17 cellular contexts compared by ENCODE assay signal in the genomic region with DNA sequence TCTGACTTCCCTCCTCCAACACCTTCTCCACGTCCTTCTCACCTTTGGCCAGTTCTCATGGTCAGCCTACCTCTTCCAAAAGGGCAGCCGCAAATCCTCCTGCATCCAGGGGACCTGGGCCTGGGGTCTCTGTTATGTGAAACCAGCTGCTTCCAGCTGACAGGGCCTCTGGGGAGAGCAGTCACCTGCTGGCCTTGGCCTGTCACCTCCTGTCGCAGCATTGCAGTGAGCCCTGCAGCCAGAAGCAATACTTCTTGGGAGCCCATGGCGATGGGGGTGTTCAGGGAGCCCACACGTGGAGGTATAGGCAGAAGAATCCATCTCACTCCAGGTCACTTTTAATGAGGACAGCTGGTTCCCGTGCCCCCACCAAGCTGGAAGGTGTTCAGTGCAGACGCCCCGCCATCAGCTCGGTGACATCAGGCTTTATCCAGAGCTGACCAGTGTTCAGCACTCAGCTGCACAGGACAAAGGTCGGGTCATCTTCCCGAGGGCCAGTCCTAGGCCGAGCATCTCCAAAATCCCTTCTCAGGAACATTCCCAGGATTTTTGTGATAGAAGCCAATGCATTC. TPM values are rescaled to one million over a fixed set of nuclear protein-coding genes. Genes with fewer than 3 reads are reported as not detected.
DNase-seq lines count a peak whose midpoint lies in the region; ATAC-seq, FAIRE-seq and TF ChIP-seq lines count a peak whose summit lies in the region.
"Had no signal": no experiment of that assay in that cellular context is flagged by ENCODE, and none has a peak within 500 bp of the region (broad histone marks: within the 10 kb centered on the region; RNA-seq: fewer than 3 reads in every experiment).

No MANE protein-coding gene starts in this region.

- H3K36me3 ChIP-seq in left ventricle myocardium inferior, result no peaks in the 10 kb centered on the region
- H3K36me3 ChIP-seq in mesendoderm (ENCODE audit: control insufficient read depth, insufficient read depth, low read length), result no peaks in the 10 kb centered on the region
- H3K36me3 ChIP-seq: SJSA1 had no signal

- no peaks in the 10 kb centered on the region for H3K9me3 ChIP-seq in left ventricle myocardium inferior (replicated peaks)
- H3K9me3 ChIP-seq: SJSA1 had no signal

- TF ChIP-seq CTCF in left ventricle myocardium inferior (IDR thresholded peaks at IDR 0.05; ENCODE audit: borderline replicate concordance) (no peak), epithelial cell of esophagus (IDR thresholded peaks at IDR 0.05; ENCODE audit: insufficient read depth, low read depth, low read length, missing control alignments) (no peak)

- H2BK15ac ChIP-seq in mesendoderm (replicated peaks; ENCODE audit: low read depth), result no peak overlapping the region

- intact Hi-C loops in Right ventricle myocardium inferior (cut with DNase I), result no loop called here
- intact Hi-C loops in left ventricle myocardium inferior (cut with micrococcal nuclease), result no loop called here

- no peak overlapping the region for H2AK5ac ChIP-seq in mesendoderm (ENCODE audit: low read length)

- no peak overlapping the region for H3K27ac Mint-ChIP-seq in effector memory CD8-positive, alpha-beta T cell

- H3K79me2 ChIP-seq in mesendoderm (ENCODE audit: control insufficient read depth, insufficient read depth, low read length), result no peaks in the 10 kb centered on the region

- H3K4me1 Mint-ChIP-seq in effector memory CD8-positive, alpha-beta T cell (ENCODE audit: low read depth in 2 of 2), result peaks cover 0 to 2% of the 10 kb centered on the region in 2 donors

- no CpG with 5 or more reads among the region's 12 CpGs for WGBS in mesendoderm (ENCODE audit: extremely low coverage, insufficient coverage, low lambda C conversion rate)

- H3K27me3 Mint-ChIP-seq in effector memory CD8-positive, alpha-beta T cell, result peaks cover 15 to 26% of the 10 kb centered on the region in 2 donors

- no peaks in the 10 kb centered on the region for H3K36me3 Mint-ChIP-seq in effector memory CD8-positive, alpha-beta T cell (ENCODE audit: insufficient read depth)
- H3K36me3 Mint-ChIP-seq: CD14-positive monocyte had no signal

- peak overlapping the region; percentile 5 for H3K56ac ChIP-seq in mesendoderm (ENCODE audit: low read length)

- H3K18ac ChIP-seq in mesendoderm (ENCODE audit: low read length), result no peak overlapping the region

- no peak for ATAC-seq in Right ventricle myocardium inferior
- no peak for ATAC-seq in effector memory CD8-positive, alpha-beta T cell (replicated peaks)

- no peak overlapping the region for H4K8ac ChIP-seq in mesendoderm (ENCODE audit: low read depth, low read length)

- no peak overlapping the region for H3K4me2 ChIP-seq in mesendoderm (ENCODE audit: low read length)

- H3K79me1 ChIP-seq in mesendoderm (ENCODE audit: low read length), result no peaks in the 10 kb centered on the region

- no peaks in the 10 kb centered on the region for H3K9me3 Mint-ChIP-seq in effector memory CD8-positive, alpha-beta T cell
- H3K9me3 Mint-ChIP-seq: CD14-positive monocyte had no signal

- H3K4me3 Mint-ChIP-seq in effector memory CD8-positive, alpha-beta T cell, result no peak overlapping the region
- H3K4me3 Mint-ChIP-seq: CD14-positive monocyte had no signal

- H2BK5ac ChIP-seq in mesendoderm (ENCODE audit: low read length), result no peak overlapping the region

- no peak overlapping the region for H3K9ac ChIP-seq in mesendoderm (ENCODE audit: low read length)

- peaks cover 19% of the 10 kb centered on the region for H3K4me1 ChIP-seq in left ventricle myocardium inferior
- H3K4me1 ChIP-seq in mesendoderm (ENCODE audit: control insufficient read depth, low read depth, low read length), result no peaks in the 10 kb centered on the region
- H3K4me1 ChIP-seq: SJSA1 had no signal

- H3K27ac ChIP-seq in left ventricle myocardium inferior (replicated peaks), result no peak overlapping the region
- H3K27ac ChIP-seq in mesendoderm (ENCODE audit: low read depth, low read length), result no peak overlapping the region
- H3K27ac ChIP-seq: SJSA1 had no signal

- FAIRE-seq in urothelium cell line (lab: Jason Lieb, UNC), result no peak
- FAIRE-seq: A204.1, RCC 7860 had no signal

- no peak overlapping the region for H3K4ac ChIP-seq in mesendoderm (ENCODE audit: low read depth, low read length)

- no peak overlapping the region for H4K5ac ChIP-seq in mesendoderm (ENCODE audit: low read length)

- no peak overlapping the region for H2BK120ac ChIP-seq in mesendoderm (ENCODE audit: low read depth, low read length)

- H3K4me3 ChIP-seq in left ventricle myocardium inferior (no peak overlapping the region), epithelial cell of esophagus (ENCODE audit: low read length) (peak overlapping the region; percentile 30), mesendoderm (ENCODE audit: low read length) (no peak overlapping the region)
- H3K4me3 ChIP-seq: SJSA1 had no signal

- H3K27me3 ChIP-seq in left ventricle myocardium inferior (ENCODE audit: low read depth), result no peaks in the 10 kb centered on the region
- no peaks in the 10 kb centered on the region for H3K27me3 ChIP-seq in mesendoderm (ENCODE audit: insufficient read depth, low read length, poor library complexity)
- H3K27me3 ChIP-seq: SJSA1 had no signal

- DNase-seq in Right ventricle myocardium inferior (ENCODE audit: missing footprints) (peak; percentile 34), left ventricle myocardium inferior (no peak), epithelial cell of esophagus (ENCODE audit: low read depth) (no peak), mesendoderm (peak; percentile 68), midbrain (lab: John Stamatoyannopoulos, UW) (no peak), NCI-H446 treated with DMSO at 0.1 percent for 48 hours (lab: John Stamatoyannopoulos, UW) (no peak), urothelium cell line (ENCODE audit: low spot score) (no peak)
- no peak for DNase-seq in effector memory CD8-positive, alpha-beta T cell
- DNase-seq: NCI-H1105 treated with DMSO at 0.1 percent for 48 hours, NCI-H187 treated with DMSO at 0.1 percent for 48 hours, NCI-H2171 treated with DMSO at 0.1 percent for 48 hours, NCI-H510A had no signal

- no peak overlapping the region for H3K23ac ChIP-seq in mesendoderm (ENCODE audit: low read length)

RNA-seq across cellular contexts. Expression of a gene that starts 1.7 kb away (rescaled TPM):
- total RNA-seq in Right ventricle myocardium inferior (not detected), left ventricle myocardium inferior (not detected)
- not detected for polyA plus RNA-seq in mesendoderm (2013, experiment 1 of 2)
- 0.03 TPM for polyA plus RNA-seq in mesendoderm (2013, experiment 2 of 2)
- total RNA-seq: H4, SJSA1 had no signal
- polyA plus RNA-seq: CD14-positive monocyte had no signal

RNA-seq across cellular contexts. Expression of a gene that starts 30.0 kb away (rescaled TPM):
- not detected for total RNA-seq in Right ventricle myocardium inferior
- not detected for total RNA-seq in left ventricle myocardium inferior
- 0.52 TPM for polyA plus RNA-seq in mesendoderm (2013, experiment 1 of 2)
- polyA plus RNA-seq in mesendoderm (2013, experiment 2 of 2), result 0.55 TPM
- total RNA-seq: SJSA1 had no signal
- polyA plus RNA-seq: CD14-positive monocyte had no signal

Comparison
In these comparisons a context has a peak if more than half of its experiments do, and no peak if none do; other contexts are left out.
1. DNase-seq: peak in Right ventricle myocardium inferior (single experiment) and mesendoderm (single experiment); none in left ventricle myocardium inferior (single experiment), epithelial cell of esophagus (single experiment), midbrain (single experiment), NCI-H446 treated with DMSO at 0.1 percent for 48 hours (single experiment), urothelium cell line (single experiment) and effector memory CD8-positive, alpha-beta T cell (0 of 3).